In the genomic region with DNA sequence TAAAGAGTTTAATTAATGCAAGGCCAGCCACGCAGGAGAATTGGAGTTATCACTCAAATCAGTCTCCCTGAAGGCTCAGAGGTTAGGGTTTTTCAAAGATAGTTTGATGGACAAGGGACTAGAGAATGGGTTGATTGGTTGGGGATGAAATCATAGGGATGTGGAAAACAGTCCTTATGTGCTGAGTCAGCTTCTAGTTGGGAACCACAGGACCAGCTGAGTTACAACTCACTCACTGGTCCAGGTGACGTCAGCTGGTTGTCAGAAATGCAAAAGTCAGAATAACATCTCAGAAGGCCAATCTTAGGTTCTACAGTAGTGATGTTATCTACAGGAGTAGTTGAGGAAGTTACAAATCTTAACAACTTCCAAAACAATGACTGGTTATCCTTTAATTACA, we compare ENCODE assay signal across 2 cellular contexts.
TF ChIP-seq lines count a peak whose summit lies in the region.

No MANE protein-coding gene starts in this region.

TF ChIP-seq in IMR-90, 13 proteins besides CTCF, POLR2A, EP300 and RAD21:
- TF ChIP-seq MAFK (IDR thresholded peaks at IDR 0.05; ENCODE audit: low read depth, low read length) (peak; percentile 96), BHLHE40 (IDR thresholded peaks at IDR 0.05; ENCODE audit: low read depth, low read length) (no peak)

TF ChIP-seq in K562, 482 proteins besides CTCF, POLR2A, EP300 and RAD21:
- TF ChIP-seq FOSL1 (tag; conservative IDR thresholded peaks at IDR 0.05) (0 out of 2 replicates have a peak, but pooled peaks have one; percentile 26), PKNOX1 (IDR thresholded peaks at IDR 0.05) (peak; percentile 41; the same call in 1 of the 2 replicates), C11orf30 (IDR thresholded peaks at IDR 0.05; ENCODE audit: low read depth) (peak; percentile 96), TAF9B (IDR thresholded peaks at IDR 0.05; ENCODE audit: partially characterized antibody) (peak; percentile 33), ATF7 (IDR thresholded peaks at IDR 0.05) (peak; percentile 50; the same call in 1 of the 2 replicates), SAFB (IDR thresholded peaks at IDR 0.05; ENCODE audit: borderline replicate concordance, low read depth, low read length) (no peak), FOXJ2 (tag; IDR thresholded peaks at IDR 0.05) (no peak), ZNF316 (IDR thresholded peaks at IDR 0.05) (peak; percentile 97), ZNF175 (CRISPR knock-in tag; IDR thresholded peaks at IDR 0.05; ENCODE audit: low read depth) (no peak), CREM (IDR thresholded peaks at IDR 0.05; ENCODE audit: low read depth) (0 out of 2 replicates have a peak, but pooled peaks have one; percentile 15), CTBP1 (IDR thresholded peaks at IDR 0.05; ENCODE audit: borderline replicate concordance) (0 out of 2 replicates have a peak, but pooled peaks have one; percentile 24), RBM22 (IDR thresholded peaks at IDR 0.05; ENCODE audit: low read depth, low read length, poor library complexity, severe bottlenecking) (no peak), ADNP (tag; IDR thresholded peaks at IDR 0.05) (no peak), MAFK (IDR thresholded peaks at IDR 0.05; ENCODE audit: low read length) (peak; percentile 97), PHF20 (IDR thresholded peaks at IDR 0.05; ENCODE audit: partially characterized antibody) (no peak), KAT2B (IDR thresholded peaks at IDR 0.05; ENCODE audit: low read depth, low read length) (no peak), MAFF (IDR thresholded peaks at IDR 0.05; ENCODE audit: low read length) (peak; percentile 94), SRSF7 (optimal IDR thresholded peaks at IDR 0.05; ENCODE audit: low read depth, low read length) (no peak), NFE2 (IDR thresholded peaks at IDR 0.05; ENCODE audit: low read depth) (peak; percentile 48; the same call in 1 of the 2 replicates), ZNF318 (IDR thresholded peaks at IDR 0.05; ENCODE audit: borderline replicate concordance in 1 of 2, low read depth in 1 of 2) (peak in 1 of 2 experiments; percentile 79; a peak in 2 of 4 replicates), MAFG (tag; conservative IDR thresholded peaks at IDR 0.05) (peak; percentile 92)
- TF ChIP-seq, protein P1, sequence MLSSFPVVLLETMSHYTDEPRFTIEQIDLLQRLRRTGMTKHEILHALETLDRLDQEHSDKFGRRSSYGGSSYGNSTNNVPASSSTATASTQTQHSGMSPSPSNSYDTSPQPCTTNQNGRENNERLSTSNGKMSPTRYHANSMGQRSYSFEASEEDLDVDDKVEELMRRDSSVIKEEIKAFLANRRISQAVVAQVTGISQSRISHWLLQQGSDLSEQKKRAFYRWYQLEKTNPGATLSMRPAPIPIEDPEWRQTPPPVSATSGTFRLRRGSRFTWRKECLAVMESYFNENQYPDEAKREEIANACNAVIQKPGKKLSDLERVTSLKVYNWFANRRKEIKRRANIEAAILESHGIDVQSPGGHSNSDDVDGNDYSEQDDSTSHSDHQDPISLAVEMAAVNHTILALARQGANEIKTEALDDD (IDR thresholded peaks at IDR 0.05): peak; percentile 65
- TF ChIP-seq, protein P2, sequence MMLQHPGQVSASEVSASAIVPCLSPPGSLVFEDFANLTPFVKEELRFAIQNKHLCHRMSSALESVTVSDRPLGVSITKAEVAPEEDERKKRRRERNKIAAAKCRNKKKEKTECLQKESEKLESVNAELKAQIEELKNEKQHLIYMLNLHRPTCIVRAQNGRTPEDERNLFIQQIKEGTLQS (IDR thresholded peaks at IDR 0.05): peak; percentile 45; the same call in 1 of the 2 replicates
- TF ChIP-seq, protein P2 (CRISPR knock-in tag; conservative IDR thresholded peaks at IDR 0.05): no peak
